14 cellular contexts compared by ENCODE assay signal in genomic region chr2:129757915-129758421, GRCh38.
DNase-seq lines count a peak whose midpoint lies in the region; ATAC-seq and TF ChIP-seq lines count a peak whose summit lies in the region.
"Had no signal": no experiment of that assay in that cellular context is flagged by ENCODE, and none has a peak within 500 bp of the region (broad histone marks: within the 10 kb centered on the region; RNA-seq: fewer than 3 reads in every experiment).

No MANE protein-coding gene starts in this region.

- DNase-seq in activated CD8-positive, alpha-beta memory T cell treated with anti-CD3 and anti-CD28 coated beads, Interleukin-2, amount 50 U/mL, for 48 hours = peak; percentile 28
- no peak for DNase-seq in activated CD8-positive, alpha-beta memory T cell treated with anti-CD3 and anti-CD28 coated beads for 24 hours
- DNase-seq in cardiac septum (ENCODE audit: low spot score) (peak; percentile 46), upper lobe of right lung (no peak), KG1 (lab: John Stamatoyannopoulos, UW) (no peak)
- DNase-seq: activated naive CD8-positive, alpha-beta T cell treated with anti-CD3 and anti-CD28 coated beads, Interleukin-2, amount 10 ng/mL, durations not matched to agents 7 days and 5 days; cortex of kidney; foreskin fibroblast; NCI-H1105 treated with DMSO at 0.1 percent for 48 hours; NCI-H524 treated with DMSO at 0.1 percent for 48 hours; SHP77 treated with DMSO at 0.1 percent for 48 hours had no signal

- ATAC-seq in upper lobe of right lung = no peak
- no peak for ATAC-seq in HG02571 (IDR thresholded peaks at IDR 0.05; ENCODE audit: unreplicated experiment)
- no peak for ATAC-seq in HG03196 (IDR thresholded peaks at IDR 0.05; ENCODE audit: unreplicated experiment)

- H3K36me3 ChIP-seq in muscle layer of colon (ENCODE audit: insufficient read depth, low read length) = no peaks in the 10 kb centered on the region
- H3K36me3 ChIP-seq in upper lobe of right lung = no peaks in the 10 kb centered on the region

- intact Hi-C loops in cardiac septum (cut with DNase I) = no loop called here
- intact Hi-C loops in upper lobe of right lung (cut with DNase I) = no loop called here

- no peaks in the 10 kb centered on the region for H3K27me3 ChIP-seq in muscle layer of colon (ENCODE audit: control insufficient read depth in 1 of 2, insufficient read depth in 2 of 2, low read length in 2 of 2)
- H3K27me3 ChIP-seq in upper lobe of right lung = no peaks in the 10 kb centered on the region

- H3K4me1 ChIP-seq in muscle layer of colon (ENCODE audit: insufficient read depth, low read length) = peaks cover 15% of the 10 kb centered on the region
- no peaks in the 10 kb centered on the region for H3K4me1 ChIP-seq in upper lobe of right lung

- H3K9me3 ChIP-seq in muscle layer of colon (ENCODE audit: low read length) (no peaks in the 10 kb centered on the region), upper lobe of right lung (no peaks in the 10 kb centered on the region)

- no peak for TF ChIP-seq CTCF in upper lobe of right lung (IDR thresholded peaks at IDR 0.05)

- H3K4me3 ChIP-seq in muscle layer of colon (ENCODE audit: low read depth in 1 of 2, low read length in 2 of 2) = peak overlapping the region in 1 of 2 donors; percentile 63
- peak overlapping the region; percentile 36 for H3K4me3 ChIP-seq in upper lobe of right lung

- peak overlapping the region; percentile 37 for H3K9ac ChIP-seq in muscle layer of colon (ENCODE audit: low read length)

- no peak overlapping the region for H3K27ac ChIP-seq in muscle layer of colon (ENCODE audit: low read depth, low read length)
- no peak overlapping the region for H3K27ac ChIP-seq in upper lobe of right lung

Comparison
In these comparisons a context has a peak if more than half of its experiments do, and no peak if none do; other contexts are left out.
1. DNase-seq: peak in activated CD8-positive, alpha-beta memory T cell treated with anti-CD3 and anti-CD28 coated beads, Interleukin-2, amount 50 U/mL, for 48 hours (single experiment) and cardiac septum (single experiment); none in activated CD8-positive, alpha-beta memory T cell treated with anti-CD3 and anti-CD28 coated beads for 24 hours (single experiment), upper lobe of right lung (single experiment) and KG1 (single experiment).